ENCODE assay signal across 22 cellular contexts in the genomic region with DNA sequence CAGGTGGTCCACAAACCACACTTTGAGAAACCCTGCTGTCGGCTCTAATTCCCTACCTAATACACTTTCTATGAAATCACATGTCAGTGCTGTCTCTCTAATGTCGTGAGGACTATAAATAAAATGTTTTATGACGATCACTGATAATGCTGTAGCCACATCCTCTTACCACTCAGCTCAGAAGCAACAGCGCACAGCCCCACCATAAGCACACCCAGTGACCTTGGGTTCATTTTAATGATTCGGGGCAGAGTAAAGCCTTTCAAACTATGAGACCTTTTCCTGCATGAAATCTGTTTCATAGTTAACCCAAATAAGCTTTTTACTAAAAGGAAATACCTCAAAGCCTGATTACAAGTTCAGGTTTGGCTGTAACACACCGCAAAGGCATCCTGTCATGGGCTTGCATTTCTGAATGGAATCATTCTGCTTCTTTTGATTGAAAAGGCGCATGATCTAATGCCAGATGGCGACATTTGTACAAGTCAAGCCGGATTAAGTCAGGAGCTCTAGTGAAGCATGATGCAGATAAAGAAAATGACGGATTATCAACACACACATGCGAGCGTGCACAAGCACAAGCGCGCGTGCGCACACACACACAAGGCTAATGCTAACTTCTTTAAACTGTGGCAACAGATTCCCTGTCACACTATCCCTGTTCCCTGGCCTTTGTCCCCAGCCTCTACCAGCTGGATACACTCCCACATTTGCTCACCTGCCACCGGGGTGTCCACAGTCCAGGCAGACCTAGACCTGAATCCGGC.
DNase-seq lines count a peak whose midpoint lies in the region; ATAC-seq and TF ChIP-seq lines count a peak whose summit lies in the region.
"Had no signal": no experiment of that assay in that cellular context is flagged by ENCODE, and none has a peak within 500 bp of the region (broad histone marks: within the 10 kb centered on the region; RNA-seq: fewer than 3 reads in every experiment).

No MANE protein-coding gene starts in this region.

- no peaks in the 10 kb centered on the region for H3K79me2 ChIP-seq in GM23338 (replicated peaks; ENCODE audit: insufficient read depth)

- H3K27me3 Mint-ChIP-seq in GM23338 (ENCODE audit: insufficient read depth, low read depth, poor library complexity), result no peaks in the 10 kb centered on the region
- H3K27me3 Mint-ChIP-seq in endothelial cell (ENCODE audit: unreplicated experiment), result no peaks in the 10 kb centered on the region
- peaks cover 8% of the 10 kb centered on the region for H3K27me3 Mint-ChIP-seq in activated naive CD4-positive, alpha-beta T cell treated with anti-CD3 and anti-CD28 coated beads for 36 hours (ENCODE audit: low read depth)

- ATAC-seq in GM23338, result no peak
- ATAC-seq in GM19023 (IDR thresholded peaks at IDR 0.05; ENCODE audit: unreplicated experiment), result no peak
- ATAC-seq in HG03520 (IDR thresholded peaks at IDR 0.05; ENCODE audit: unreplicated experiment), result no peak
- ATAC-seq: stimulated activated memory B cell treated with anti-CD40 and anti-IgM and Interleukin-4, amounts not matched to agents 10 μg/mL and 1 μg/mL and 100 μg/mL, for 72 hours had no signal

- H2AFZ ChIP-seq in GM23338, result no peak overlapping the region

- H3K36me3 Mint-ChIP-seq in GM23338 (ENCODE audit: low read depth) (no peaks in the 10 kb centered on the region), endothelial cell (ENCODE audit: low read depth, unreplicated experiment) (no peaks in the 10 kb centered on the region)
- H3K36me3 Mint-ChIP-seq in activated naive CD4-positive, alpha-beta T cell treated with anti-CD3 and anti-CD28 coated beads for 36 hours (ENCODE audit: low read depth), result no peaks in the 10 kb centered on the region
- H3K36me3 Mint-ChIP-seq: stimulated activated memory B cell treated with anti-CD40 and anti-IgM and Interleukin-4, amounts not matched to agents 10 μg/mL and 1 μg/mL and 100 μg/mL, for 72 hours had no signal

- H3K27me3 ChIP-seq in GM23338 (ENCODE audit: insufficient read depth), result no peaks in the 10 kb centered on the region

- DNase-seq in Ammon's horn (ENCODE audit: low spot score) (peak; percentile 8), GM23338 (ENCODE audit: low spot score) (no peak), SK-MEL-5 (ENCODE audit: low read depth, low spot score) (peak; percentile 34), ecto neural progenitor cell (ENCODE audit: low spot score) (peak; percentile 40), endothelial cell (ENCODE audit: low spot score) (no peak)
- DNase-seq in activated naive CD4-positive, alpha-beta T cell treated with anti-CD3 and anti-CD28 coated beads for 36 hours, result no peak
- DNase-seq: activated B cell treated with CpG ODN at 0.5 μM for 24 hours; activated CD4-positive, alpha-beta T cell treated with anti-CD3 and anti-CD28 coated beads, Interleukin-2, amount 50 U/mL, for 48 hours; activated naive CD4-positive, alpha-beta T cell treated with anti-CD3 and anti-CD28 coated beads, Interleukin-2, amount 50 U/mL, for 16 hours; activated T-cell treated with anti-CD3 and anti-CD28 coated beads, Interleukin-2, amount 50 U/mL, for 24 hours; aorta; effector CD4-positive, alpha-beta T cell; hypothalamus; NCI-H187 treated with DMSO at 0.1 percent for 48 hours; NCI-H510A; nephron progenitor cell; posterior cingulate gyrus; SK-N-SH had no signal

- H3K36me3 ChIP-seq in GM23338 (ENCODE audit: insufficient read depth), result no peaks in the 10 kb centered on the region

- H4K20me1 ChIP-seq in GM23338 (replicated peaks; ENCODE audit: insufficient read depth), result no peaks in the 10 kb centered on the region

- no peaks in the 10 kb centered on the region for H3K4me1 Mint-ChIP-seq in GM23338
- no peaks in the 10 kb centered on the region for H3K4me1 Mint-ChIP-seq in endothelial cell (ENCODE audit: unreplicated experiment)
- no peaks in the 10 kb centered on the region for H3K4me1 Mint-ChIP-seq in activated naive CD4-positive, alpha-beta T cell treated with anti-CD3 and anti-CD28 coated beads for 36 hours (ENCODE audit: low read depth)
- H3K4me1 Mint-ChIP-seq: activated B cell treated with CpG ODN at 0.5 μM for 24 hours; nephron progenitor cell; stimulated activated memory B cell treated with anti-CD40 and anti-IgM and Interleukin-4, amounts not matched to agents 10 μg/mL and 1 μg/mL and 100 μg/mL, for 72 hours had no signal

- H3F3A ChIP-seq in GM23338 (replicated peaks; ENCODE audit: low read depth), result no peaks in the 10 kb centered on the region

- H3K9me2 ChIP-seq in GM23338 (ENCODE audit: insufficient read depth), result no peaks in the 10 kb centered on the region; the same call in 1 of the 2 replicates
- H3K9me2 ChIP-seq: SK-N-SH had no signal

- no peak overlapping the region for H3K27ac ChIP-seq in GM23338 (ENCODE audit: low read depth)
- H3K27ac ChIP-seq: C4-2B had no signal

- no peak overlapping the region for H3K4me3 Mint-ChIP-seq in GM23338
- H3K4me3 Mint-ChIP-seq in endothelial cell (ENCODE audit: unreplicated experiment), result no peak overlapping the region
- no peak overlapping the region for H3K4me3 Mint-ChIP-seq in activated naive CD4-positive, alpha-beta T cell treated with anti-CD3 and anti-CD28 coated beads for 36 hours
- H3K4me3 Mint-ChIP-seq: activated B cell treated with CpG ODN at 0.5 μM for 24 hours; activated T-cell treated with anti-CD3 and anti-CD28 coated beads, Interleukin-2, amount 50 U/mL, for 24 hours; nephron progenitor cell; stimulated activated memory B cell treated with anti-CD40 and anti-IgM and Interleukin-4, amounts not matched to agents 10 μg/mL and 1 μg/mL and 100 μg/mL, for 72 hours had no signal

- H3K4me3 ChIP-seq in GM23338, result no peak overlapping the region

- H3K4me1 ChIP-seq in GM23338 (ENCODE audit: insufficient read depth), result no peaks in the 10 kb centered on the region

- CTCF ChIA-PET in activated naive CD4-positive, alpha-beta T cell treated with anti-CD3 and anti-CD28 coated beads for 36 hours (lab: Charles Lee), result interaction anchor here (0.6 kb wide), 1 partner anchor 81 kb away, joined by 3 read pairs; no protein-coding TSS in a partner anchor

- peak overlapping the region; percentile 47; the same call in 1 of the 2 replicates for H3K27ac Mint-ChIP-seq in GM23338
- no peak overlapping the region for H3K27ac Mint-ChIP-seq in endothelial cell (ENCODE audit: unreplicated experiment)
- H3K27ac Mint-ChIP-seq in activated naive CD4-positive, alpha-beta T cell treated with anti-CD3 and anti-CD28 coated beads for 36 hours, result no peak overlapping the region
- H3K27ac Mint-ChIP-seq: activated B cell treated with CpG ODN at 0.5 μM for 24 hours; activated T-cell treated with anti-CD3 and anti-CD28 coated beads, Interleukin-2, amount 50 U/mL, for 24 hours; nephron progenitor cell; stimulated activated memory B cell treated with anti-CD40 and anti-IgM and Interleukin-4, amounts not matched to agents 10 μg/mL and 1 μg/mL and 100 μg/mL, for 72 hours had no signal

- H3K9me3 Mint-ChIP-seq in GM23338 (no peaks in the 10 kb centered on the region), endothelial cell (ENCODE audit: unreplicated experiment) (no peaks in the 10 kb centered on the region)
- no peaks in the 10 kb centered on the region for H3K9me3 Mint-ChIP-seq in activated naive CD4-positive, alpha-beta T cell treated with anti-CD3 and anti-CD28 coated beads for 36 hours
- H3K9me3 Mint-ChIP-seq: activated B cell treated with CpG ODN at 0.5 μM for 24 hours; activated T-cell treated with anti-CD3 and anti-CD28 coated beads, Interleukin-2, amount 50 U/mL, for 24 hours; nephron progenitor cell; stimulated activated memory B cell treated with anti-CD40 and anti-IgM and Interleukin-4, amounts not matched to agents 10 μg/mL and 1 μg/mL and 100 μg/mL, for 72 hours had no signal

- H3K4me2 ChIP-seq in GM23338, result no peak overlapping the region
- H3K4me2 ChIP-seq: SK-N-SH had no signal

- TF ChIP-seq CTCF in GM23338 (conservative IDR thresholded peaks at IDR 0.05; ENCODE audit: low read depth in 2 of 2), result no peak
- TF ChIP-seq CTCF in endothelial cell (IDR thresholded peaks at IDR 0.05; ENCODE audit: unreplicated experiment), result no peak

- in situ Hi-C loops in SK-MEL-5 (cut with HindIII; ENCODE audit: low pct_unique_long_range_greater_than_20kb, low sequenced_read_pairs), result no loop called here

- intact Hi-C loops in activated naive CD4-positive, alpha-beta T cell treated with anti-CD3 and anti-CD28 coated beads for 36 hours (cut with micrococcal nuclease), result no loop called here

TF ChIP-seq in GM23338, 12 proteins besides CTCF, POLR2A, EP300 and RAD21 (continues in another document):
- TF ChIP-seq NANOG (IDR thresholded peaks at IDR 0.05; ENCODE audit: borderline replicate concordance) (no peak), ZNF114 (CRISPR knock-in tag; IDR thresholded peaks at IDR 0.05) (no peak), STAT1 (IDR thresholded peaks at IDR 0.05; ENCODE audit: unreplicated experiment) (no peak), EZH2 (IDR thresholded peaks at IDR 0.05; ENCODE audit: low read depth, unreplicated experiment) (no peak), ZNF331 (CRISPR knock-in tag; IDR thresholded peaks at IDR 0.05; ENCODE audit: low read depth) (no peak), EZH2phosphoT487 (IDR thresholded peaks at IDR 0.05; ENCODE audit: unreplicated experiment) (no peak), CREB1 (CRISPR knock-in tag; IDR thresholded peaks at IDR 0.05; ENCODE audit: low read depth) (no peak), POLR2AphosphoS5 (IDR thresholded peaks at IDR 0.05; ENCODE audit: low read depth) (no peak)
- TF ChIP-seq, protein P1, sequence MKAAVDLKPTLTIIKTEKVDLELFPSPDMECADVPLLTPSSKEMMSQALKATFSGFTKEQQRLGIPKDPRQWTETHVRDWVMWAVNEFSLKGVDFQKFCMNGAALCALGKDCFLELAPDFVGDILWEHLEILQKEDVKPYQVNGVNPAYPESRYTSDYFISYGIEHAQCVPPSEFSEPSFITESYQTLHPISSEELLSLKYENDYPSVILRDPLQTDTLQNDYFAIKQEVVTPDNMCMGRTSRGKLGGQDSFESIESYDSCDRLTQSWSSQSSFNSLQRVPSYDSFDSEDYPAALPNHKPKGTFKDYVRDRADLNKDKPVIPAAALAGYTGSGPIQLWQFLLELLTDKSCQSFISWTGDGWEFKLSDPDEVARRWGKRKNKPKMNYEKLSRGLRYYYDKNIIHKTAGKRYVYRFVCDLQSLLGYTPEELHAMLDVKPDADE (IDR thresholded peaks at IDR 0.05), result no peak

Comparison
In these comparisons a context has a peak if more than half of its experiments do, and no peak if none do; other contexts are left out.
1. DNase-seq: peak in Ammon's horn (single experiment), SK-MEL-5 (single experiment) and ecto neural progenitor cell (single experiment); none in GM23338 (single experiment), endothelial cell (single experiment) and activated naive CD4-positive, alpha-beta T cell treated with anti-CD3 and anti-CD28 coated beads for 36 hours (single experiment).